In genomic region chr4:170079981-170080380, GRCh38 we compare ENCODE assay signal across 28 cellular contexts. TPM values are rescaled to one million over a fixed set of nuclear protein-coding genes. Genes with fewer than 3 reads are reported as not detected.
DNase-seq lines count a peak whose midpoint lies in the region; TF ChIP-seq lines count a peak whose summit lies in the region.
"Had no signal": no experiment of that assay in that cellular context is flagged by ENCODE, and none has a peak within 500 bp of the region (broad histone marks: within the 10 kb centered on the region; RNA-seq: fewer than 3 reads in every experiment).

No MANE protein-coding gene starts in this region.

- H3K4me3 ChIP-seq in astrocyte of the spinal cord (ENCODE audit: low read depth, low read length) = no peak overlapping the region
- H3K4me3 ChIP-seq: BLaER1 treated with 17β-estradiol and CSF1 and Interleukin-3, amounts not matched to agents 10 nM and 100 nM; GM12878; GM23338; PC-9; SJSA1 had no signal

- TF ChIP-seq CTCF in C4-2B (conservative IDR thresholded peaks at IDR 0.05) (no peak), astrocyte of the spinal cord (IDR thresholded peaks at IDR 0.05; ENCODE audit: low read depth, low read length) (no peak)

- H3K27ac ChIP-seq in C4-2B = peak overlapping the region; percentile 100
- H3K27ac ChIP-seq: BLaER1 treated with 17β-estradiol and CSF1 and Interleukin-3, amounts not matched to agents 10 nM and 100 nM; KMS-11; PC-9; SJSA1 had no signal

- in situ Hi-C loops in astrocyte of the spinal cord (cut with HindIII; ENCODE audit: low sequenced_read_pairs) = no loop called here

- DNase-seq in MV-4-11 (lab: John Stamatoyannopoulos, UW) = peak; percentile 78
- DNase-seq in astrocyte of the spinal cord (ENCODE audit: low read depth, low spot score) = peak; percentile 11
- peak; percentile 17 for DNase-seq in myocyte (ENCODE audit: low read depth)
- DNase-seq in activated CD4-positive, CD25-positive, alpha-beta regulatory T cell treated with anti-CD3 and anti-CD28 coated beads, Interleukin-2, amount 50 U/mL, for 72 hours = no peak
- no peak for DNase-seq in NCI-H2081 treated with DMSO at 0.1 percent for 48 hours (lab: John Stamatoyannopoulos, UW)
- no peak for DNase-seq in germinal center (ENCODE audit: low spot score)
- DNase-seq in activated CD4-positive, CD25-positive, alpha-beta regulatory T cell (lab: John Stamatoyannopoulos, UW) = no peak
- DNase-seq: AML-193; CD4-positive, alpha-beta memory T cell; COR-L47; DMS53; H9; HFFc6; NCI-H1092 treated with DMSO at 0.1 percent for 48 hours; NCI-H1436; NCI-H187; NCI-H446; NCI-H524 treated with DMSO at 0.1 percent for 48 hours; NCI-H774; NK-92 treated with Interleukin-12 subunit alpha and Interleukin-12 subunit beta, amount 100 ng/mL, for 24 hours; PC-9 had no signal

RNA-seq across cellular contexts. Expression of gene AADAT, which starts 9.8 kb away (rescaled TPM):
- 3.7 and 9.1 TPM in 2 replicates for total RNA-seq in myocyte
- 4.1 TPM for polyA plus RNA-seq in myocyte (2012)
- total RNA-seq: CD4-positive, alpha-beta memory T cell; GM12878 had no signal
- polyA plus RNA-seq: CD4-positive, alpha-beta memory T cell; GM12878; IgD-negative memory B cell had no signal

RNA-seq across cellular contexts. Expression of gene MFAP3L, which starts 53.8 kb away (rescaled TPM):
- 31.1 and 36.5 TPM in 2 replicates for total RNA-seq in myocyte
- 12.9 TPM for polyA plus RNA-seq in myocyte (2012)

Comparison
In these comparisons a context has a peak if more than half of its experiments do, and no peak if none do; other contexts are left out.
1. DNase-seq: peak in MV-4-11 (single experiment), astrocyte of the spinal cord (single experiment) and myocyte (single experiment); none in activated CD4-positive, CD25-positive, alpha-beta regulatory T cell treated with anti-CD3 and anti-CD28 coated beads, Interleukin-2, amount 50 U/mL, for 72 hours (single experiment), NCI-H2081 treated with DMSO at 0.1 percent for 48 hours (single experiment), germinal center (single experiment) and activated CD4-positive, CD25-positive, alpha-beta regulatory T cell (0 of 4).